ENCODE assay signal across 8 cellular contexts in genomic region chr17:50707296-50708049, GRCh38. TPM values are rescaled to one million over a fixed set of nuclear protein-coding genes. Genes with fewer than 3 reads are reported as not detected.
DNase-seq lines count a peak whose midpoint lies in the region; ATAC-seq and TF ChIP-seq lines count a peak whose summit lies in the region.

Gene ANKRD40, minus strand, starts transcription at chr17:50707914. Its CDS starts 260 bp downstream, at chr17:50707654.

- H3K9me3 ChIP-seq in BE2C = no peaks in the 10 kb centered on the region

- peak; percentile 55 for ATAC-seq in HG03457 (IDR thresholded peaks at IDR 0.05; ENCODE audit: unreplicated experiment)

- H3K36me3 ChIP-seq in BE2C = peaks cover 27% of the 10 kb centered on the region

- H3K27ac ChIP-seq in layer of hippocampus (ENCODE audit: low read depth, low read length) = peak within 1 kb of the TSS; percentile 98

- peak; percentile 89 for DNase-seq in BE2C
- DNase-seq in GM19240 (ENCODE audit: insufficient read length, low spot score) = peak; percentile 42
- peak; percentile 84 to 93 for DNase-seq in NCI-H524 (lab: John Stamatoyannopoulos, UW)
- peak; percentile 87 to 89 for DNase-seq in activated CD4-positive, alpha-beta T cell treated with anti-CD3 and anti-CD28 coated beads for 4 hours
- DNase-seq in choroid plexus epithelial cell (ENCODE audit: low read depth) = peak; percentile 95
- DNase-seq in stimulated activated CD4-positive, alpha-beta T cell treated with anti-CD3 and anti-CD28 coated beads, Interleukin-1b, Interleukin-23, amount 100 ng/mL, for 24 hours (ENCODE audit: low read depth in 4 of 4, low spot score in 1 of 4) = peak; percentile 75 to 87 (median 83)

- H3K4me3 ChIP-seq in BE2C (ENCODE audit: low read depth, low read length) = peak within 1 kb of the TSS; percentile 89
- peak within 1 kb of the TSS; percentile 70 for H3K4me3 ChIP-seq in choroid plexus epithelial cell (ENCODE audit: low read depth, low read length)

- peaks cover 4% of the 10 kb centered on the region for H3K4me1 ChIP-seq in BE2C

- H3K27me3 ChIP-seq in BE2C (no peaks in the 10 kb centered on the region), layer of hippocampus (ENCODE audit: control insufficient read depth, insufficient read depth, low read length) (no peaks in the 10 kb centered on the region)

- TF ChIP-seq CTCF in BE2C (IDR thresholded peaks at IDR 0.05; ENCODE audit: low read depth, low read length) = no peak
- no peak for TF ChIP-seq CTCF in choroid plexus epithelial cell (conservative IDR thresholded peaks at IDR 0.05; ENCODE audit: low read depth, low read length)

RNA-seq across cellular contexts. Expression of gene ANKRD40, which starts in this region (rescaled TPM):
- 32.3 TPM for polyA plus RNA-seq in BE2C (2012; ENCODE audit: insufficient read depth, insufficient read length, low read depth)

Comparison
In these comparisons a context has a peak if more than half of its experiments do, and no peak if none do; other contexts are left out.
1. Peak in every context shown above with its lines: DNase-seq, ATAC-seq, H3K4me3 ChIP-seq and H3K27ac ChIP-seq.
2. DNase-seq: peak in every context shown above with its lines; median percentile 95 in choroid plexus epithelial cell; 89 in BE2C; 88 in NCI-H524; 88 in activated CD4-positive, alpha-beta T cell treated with anti-CD3 and anti-CD28 coated beads for 4 hours; 83 in stimulated activated CD4-positive, alpha-beta T cell treated with anti-CD3 and anti-CD28 coated beads, Interleukin-1b, Interleukin-23, amount 100 ng/mL, for 24 hours; 42 in GM19240.